Comparison of ENCODE assay signal across 20 cellular contexts in genomic region chr15:66298803-66299251, GRCh38.
A peak's percentile ranks its signal among the peaks of the same experiment; 100 is the strongest.
DNase-seq lines count a peak whose midpoint lies in the region; ATAC-seq lines count a peak whose summit lies in the region.
"Had no signal": no experiment of that assay in that cellular context is flagged by ENCODE, and none has a peak within 500 bp of the region (broad histone marks: within the 10 kb centered on the region; RNA-seq: fewer than 3 reads in every experiment).

No MANE protein-coding gene starts in this region.

- H3K27ac Mint-ChIP-seq in activated naive CD4-positive, alpha-beta T cell treated with anti-CD3 and anti-CD28 coated beads, Interleukin-2, amount 50 U/mL, for 24 hours: peak overlapping the region; percentile 27
- H3K27ac Mint-ChIP-seq in stimulated activated effector memory CD8-positive, alpha-beta T cell treated with anti-CD3 and anti-CD28 coated beads, Interleukin-12 subunit alpha, Interleukin-12 subunit beta, amount 100 ng/mL, for 72 hours: peak overlapping the region; percentile 67

- no peak for ATAC-seq in stimulated activated effector memory CD8-positive, alpha-beta T cell treated with anti-CD3 and anti-CD28 coated beads, Interleukin-12 subunit alpha, Interleukin-12 subunit beta, amount 100 ng/mL, for 72 hours
- no peak for ATAC-seq in GM18868 (IDR thresholded peaks at IDR 0.05; ENCODE audit: unreplicated experiment)
- ATAC-seq: HCT116, heart left ventricle, lower lobe of right lung, right lobe of liver had no signal

- H3K4me1 Mint-ChIP-seq in activated naive CD4-positive, alpha-beta T cell treated with anti-CD3 and anti-CD28 coated beads, Interleukin-2, amount 50 U/mL, for 24 hours: peaks cover 33% of the 10 kb centered on the region
- peaks cover 32% of the 10 kb centered on the region for H3K4me1 Mint-ChIP-seq in stimulated activated effector memory CD8-positive, alpha-beta T cell treated with anti-CD3 and anti-CD28 coated beads, Interleukin-12 subunit alpha, Interleukin-12 subunit beta, amount 100 ng/mL, for 72 hours

- H3K4me3 Mint-ChIP-seq in activated naive CD4-positive, alpha-beta T cell treated with anti-CD3 and anti-CD28 coated beads, Interleukin-2, amount 50 U/mL, for 24 hours: no peak overlapping the region
- no peak overlapping the region for H3K4me3 Mint-ChIP-seq in stimulated activated effector memory CD8-positive, alpha-beta T cell treated with anti-CD3 and anti-CD28 coated beads, Interleukin-12 subunit alpha, Interleukin-12 subunit beta, amount 100 ng/mL, for 72 hours
- H3K4me3 Mint-ChIP-seq: CD8-positive, alpha-beta memory T cell had no signal

- no peaks in the 10 kb centered on the region for H3K27me3 Mint-ChIP-seq in activated naive CD4-positive, alpha-beta T cell treated with anti-CD3 and anti-CD28 coated beads, Interleukin-2, amount 50 U/mL, for 24 hours
- H3K27me3 Mint-ChIP-seq: CD8-positive, alpha-beta memory T cell; naive B cell had no signal

- DNase-seq in activated naive CD4-positive, alpha-beta T cell treated with Interleukin-2 at 50 U/mL for 16 hours: no peak
- peak; percentile 67 for DNase-seq in NCI-H2081 treated with DMSO at 0.1 percent for 48 hours (lab: John Stamatoyannopoulos, UW)
- DNase-seq in astrocyte of the hippocampus (ENCODE audit: low read depth, low spot score): peak; percentile 13
- no peak for DNase-seq in stimulated activated effector memory CD8-positive, alpha-beta T cell treated with anti-CD3 and anti-CD28 coated beads, Interleukin-12 subunit alpha, Interleukin-12 subunit beta, amount 100 ng/mL, for 72 hours (ENCODE audit: low spot score in 2 of 2)
- no peak for DNase-seq in NCI-H1436 (lab: John Stamatoyannopoulos, UW)
- DNase-seq in DMS79 treated with DMSO at 0.1 percent for 48 hours (lab: John Stamatoyannopoulos, UW): no peak
- DNase-seq: ACHN; CD8-positive, alpha-beta memory T cell; heart left ventricle; KG1; lower lobe of right lung; naive B cell; right lobe of liver; Right ventricle myocardium superior; stimulated activated naive CD4-positive, alpha-beta T cell treated with Interleukin-2 at 50 U/mL for 16 hours; T-helper 2 cell; trophoblast cell had no signal

- peaks cover 2% of the 10 kb centered on the region for H3K36me3 Mint-ChIP-seq in activated naive CD4-positive, alpha-beta T cell treated with anti-CD3 and anti-CD28 coated beads, Interleukin-2, amount 50 U/mL, for 24 hours
- peaks cover 42% of the 10 kb centered on the region for H3K36me3 Mint-ChIP-seq in stimulated activated effector memory CD8-positive, alpha-beta T cell treated with anti-CD3 and anti-CD28 coated beads, Interleukin-12 subunit alpha, Interleukin-12 subunit beta, amount 100 ng/mL, for 72 hours

- no peaks in the 10 kb centered on the region for H3K9me3 Mint-ChIP-seq in activated naive CD4-positive, alpha-beta T cell treated with anti-CD3 and anti-CD28 coated beads, Interleukin-2, amount 50 U/mL, for 24 hours
- H3K9me3 Mint-ChIP-seq in stimulated activated effector memory CD8-positive, alpha-beta T cell treated with anti-CD3 and anti-CD28 coated beads, Interleukin-12 subunit alpha, Interleukin-12 subunit beta, amount 100 ng/mL, for 72 hours: no peaks in the 10 kb centered on the region
- H3K9me3 Mint-ChIP-seq: CD8-positive, alpha-beta memory T cell; naive B cell had no signal

Comparison
In these comparisons a context has a peak if more than half of its experiments do, and no peak if none do; other contexts are left out.
1. DNase-seq: peak in NCI-H2081 treated with DMSO at 0.1 percent for 48 hours (single experiment) and astrocyte of the hippocampus (single experiment); none in activated naive CD4-positive, alpha-beta T cell treated with Interleukin-2 at 50 U/mL for 16 hours (single experiment), stimulated activated effector memory CD8-positive, alpha-beta T cell treated with anti-CD3 and anti-CD28 coated beads, Interleukin-12 subunit alpha, Interleukin-12 subunit beta, amount 100 ng/mL, for 72 hours (0 of 2), NCI-H1436 (single experiment) and DMS79 treated with DMSO at 0.1 percent for 48 hours (single experiment).